Comparison of ENCODE assay signal across 8 cellular contexts in the genomic region with DNA sequence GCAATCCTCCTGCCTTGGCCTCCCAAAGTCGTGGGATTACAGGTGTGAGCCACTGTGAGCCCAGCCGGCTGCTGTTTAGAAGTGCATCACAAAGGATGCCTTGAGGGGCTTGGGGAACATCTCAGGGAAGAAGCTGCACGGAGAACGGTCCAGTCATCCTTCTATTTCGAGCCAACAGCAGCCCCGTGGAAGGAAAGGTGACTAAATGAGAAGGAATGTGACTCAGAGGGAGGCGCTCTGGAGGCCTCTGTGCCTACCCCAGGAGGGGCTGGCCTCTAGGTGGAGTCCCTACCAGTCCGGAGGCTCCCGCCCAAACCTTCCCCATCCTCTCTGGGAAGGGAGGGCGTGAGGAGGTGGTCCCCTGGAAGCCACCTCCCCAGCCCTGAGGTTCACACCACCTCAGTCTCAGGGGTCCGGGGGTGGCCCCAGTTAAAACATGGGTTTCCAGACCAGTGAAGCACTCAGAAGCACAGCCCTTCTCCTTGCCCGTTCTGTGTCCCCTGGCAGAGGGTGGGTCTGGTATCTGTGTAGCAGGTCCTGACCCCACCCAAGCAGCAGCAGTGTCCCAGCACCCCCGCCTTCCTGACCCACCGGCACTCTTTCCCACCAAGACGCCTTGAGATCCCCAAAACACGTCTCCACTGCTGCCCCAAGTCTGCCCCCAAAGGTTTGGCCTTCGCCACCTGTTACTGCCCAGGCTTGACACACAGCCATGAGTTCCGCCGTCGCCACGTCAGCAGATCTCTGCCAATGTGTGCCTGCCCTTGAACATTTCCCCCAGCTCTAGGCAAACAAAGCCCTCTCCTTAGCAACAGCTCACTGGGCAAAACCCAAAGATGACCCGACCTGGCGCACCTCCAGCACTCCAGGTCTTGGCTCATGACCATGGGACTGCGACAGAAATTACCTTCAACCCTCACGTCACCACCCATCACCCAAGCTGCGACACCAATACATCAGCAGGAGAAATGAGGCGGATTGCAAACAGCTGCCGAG.
DNase-seq lines count a peak whose midpoint lies in the region; ATAC-seq and TF ChIP-seq lines count a peak whose summit lies in the region.

No MANE protein-coding gene starts in this region.

- no peak overlapping the region for H2AFZ ChIP-seq in mesenchymal stem cell (ENCODE audit: low read depth, low read length)

- ATAC-seq in HG03280 (IDR thresholded peaks at IDR 0.05; ENCODE audit: unreplicated experiment) (no peak), HG03378 (IDR thresholded peaks at IDR 0.05; ENCODE audit: unreplicated experiment) (no peak)

- H3K27me3 ChIP-seq in mesenchymal stem cell (ENCODE audit: control insufficient read depth in 1 of 2, insufficient read depth in 1 of 2, low read length in 2 of 2): no peaks in the 10 kb centered on the region

- peak overlapping the region in 1 of 2 experiments; percentile 53 for H3K14ac ChIP-seq in mesenchymal stem cell (ENCODE audit: low read length in 2 of 2)

- peak overlapping the region; percentile 48 for H4K91ac ChIP-seq in mesenchymal stem cell (ENCODE audit: low read length)

- H3K9ac ChIP-seq in mesenchymal stem cell (ENCODE audit: low read length): peak overlapping the region; percentile 79

- H2BK12ac ChIP-seq in mesenchymal stem cell (ENCODE audit: low read length in 2 of 2): peak overlapping the region; percentile 11 to 47

- DNase-seq in AG04449 (ENCODE audit: low read depth, low spot score): peak; percentile 76
- peak; percentile 64 for DNase-seq in NCI-H2029 treated with DMSO at 0.1 percent for 48 hours (lab: John Stamatoyannopoulos, UW)
- peak; percentile 96 for DNase-seq in dermis blood vessel endothelial cell
- DNase-seq in mesenchymal stem cell: peak; percentile 94
- DNase-seq in cortex of kidney (lab: John Stamatoyannopoulos, UW): no peak
- DNase-seq in activated T-cell treated with anti-CD3 and anti-CD28 coated beads, Interleukin-2, amount 50 U/mL, for 48 hours: no peak

- H3K4me3 ChIP-seq in AG04449 (ENCODE audit: low read depth, low read length) (no peak overlapping the region), mesenchymal stem cell (ENCODE audit: insufficient read depth in 1 of 2, low read depth in 1 of 2, low read length in 2 of 2) (peak overlapping the region in 1 of 2 experiments; percentile 17)

- WGBS in mesenchymal stem cell: 60% methylated on average over 23 of the region's 28 CpGs

- H3K4ac ChIP-seq in mesenchymal stem cell (ENCODE audit: low read depth in 1 of 2, low read length in 2 of 2): peak overlapping the region; percentile 29 to 60

- peaks cover 28% of the 10 kb centered on the region for H3K79me1 ChIP-seq in mesenchymal stem cell (replicated peaks; ENCODE audit: low read length, poor library complexity, severe bottlenecking)

- no peaks in the 10 kb centered on the region for H3K9me3 ChIP-seq in mesenchymal stem cell (ENCODE audit: control insufficient read depth, low read length)

- peak overlapping the region; percentile 37 for H2BK120ac ChIP-seq in mesenchymal stem cell (ENCODE audit: low read depth, low read length)

- peak overlapping the region; percentile 45 for H4K8ac ChIP-seq in mesenchymal stem cell (ENCODE audit: low read length)

- H3K18ac ChIP-seq in mesenchymal stem cell (ENCODE audit: low read depth in 1 of 2, low read length in 2 of 2): peak overlapping the region; percentile 16 to 34

- H2BK15ac ChIP-seq in mesenchymal stem cell (ENCODE audit: low read depth, poor library complexity, severe bottlenecking): peak overlapping the region; percentile 52

- peaks cover 21 to 37% of the 10 kb centered on the region in 2 experiments for H3K36me3 ChIP-seq in mesenchymal stem cell (ENCODE audit: control insufficient read depth in 1 of 2, insufficient read depth in 2 of 2, low read depth in 1 of 2, low read length in 2 of 2)

- POLR2A ChIA-PET in AG04449 (lab: Yijun Ruan, JAX): interaction anchor here (0.6 to 1.8 kb wide), 3 partner anchors 20 to 136 kb away, joined by 3 to 8 read pairs (median 4); no protein-coding TSS in a partner anchor

- H3K4me1 ChIP-seq in mesenchymal stem cell (ENCODE audit: control insufficient read depth, insufficient read depth, low read depth, low read length): peaks cover 40% of the 10 kb centered on the region

- H3K27ac ChIP-seq in mesenchymal stem cell (ENCODE audit: low read length, poor library complexity, severe bottlenecking): peak overlapping the region; percentile 51

- H2BK5ac ChIP-seq in mesenchymal stem cell (ENCODE audit: low read depth, low read length, poor library complexity, severe bottlenecking): no peak overlapping the region

- TF ChIP-seq CTCF in AG04449 (IDR thresholded peaks at IDR 0.05; ENCODE audit: insufficient read depth, low read length, missing control alignments): peak; percentile 48

- H3K23ac ChIP-seq in mesenchymal stem cell (ENCODE audit: low read length in 2 of 2): peak overlapping the region in 1 of 2 experiments; percentile 56

- peak overlapping the region; percentile 34 for H2AK5ac ChIP-seq in mesenchymal stem cell (ENCODE audit: low read length, severe bottlenecking)

- CTCF ChIA-PET in AG04449 (lab: Yijun Ruan, JAX): interaction anchor here (0.7 to 4.6 kb wide), 13 partner anchors 12 to 92 kb away, joined by 3 to 35 read pairs (median 3); no protein-coding TSS in a partner anchor

- no peak overlapping the region for H3K4me2 ChIP-seq in mesenchymal stem cell (ENCODE audit: low read length, poor library complexity, severe bottlenecking)

Comparison
In these comparisons a context has a peak if more than half of its experiments do, and no peak if none do; other contexts are left out.
1. DNase-seq: peak in AG04449 (single experiment), NCI-H2029 treated with DMSO at 0.1 percent for 48 hours (single experiment), dermis blood vessel endothelial cell (single experiment) and mesenchymal stem cell (single experiment); none in cortex of kidney (single experiment) and activated T-cell treated with anti-CD3 and anti-CD28 coated beads, Interleukin-2, amount 50 U/mL, for 48 hours (0 of 2).